Comparison of ENCODE assay signal across 8 cellular contexts in genomic region chr3:52685705-52686691, GRCh38. TPM values are rescaled to one million over a fixed set of nuclear protein-coding genes. Genes with fewer than 3 reads are reported as not detected.
DNase-seq lines count a peak whose midpoint lies in the region; ATAC-seq, FAIRE-seq and TF ChIP-seq lines count a peak whose summit lies in the region.

Gene GNL3, plus strand, starts transcription at chr3:52686032. Its CDS starts 61 bp downstream, at chr3:52686093.
Gene PBRM1, minus strand, starts transcription at chr3:52685913.

- H3K9me3 ChIP-seq in HepG2 (ENCODE audit: low read length) = no peaks in the 10 kb centered on the region

- no peak within 1 kb of the TSS for H2AFZ ChIP-seq in HepG2 (ENCODE audit: low read length)

- TF ChIP-seq CTCF in C4-2B (conservative IDR thresholded peaks at IDR 0.05) (no peak), HepG2 (CRISPR knock-in tag; IDR thresholded peaks at IDR 0.05) (peak; percentile 27)

- H3K79me2 ChIP-seq in HepG2 (ENCODE audit: insufficient read depth, low read length) = peaks cover 76% of the 10 kb centered on the region

- POLR2A ChIA-PET in HepG2 (lab: Yijun Ruan, JAX) = interaction anchor here (4.5 to 12.6 kb wide), 2 partner anchors 10 to 19 kb away, joined by 18 to 118 read pairs; partner anchors contain the start of genes GLT8D1 and SPCS1

- H3K4me2 ChIP-seq in HepG2 (ENCODE audit: low read depth, low read length) = peak within 1 kb of the TSS; percentile 94

- H3K27me3 ChIP-seq in HepG2 (ENCODE audit: control insufficient read depth in 1 of 2, insufficient read depth in 2 of 2, low read length in 2 of 2) = no peaks in the 10 kb centered on the region; a peak in 1 of 5 replicates

- peak; percentile 63 for ATAC-seq in GM19328 (IDR thresholded peaks at IDR 0.05; ENCODE audit: unreplicated experiment)
- ATAC-seq in HG03469 (IDR thresholded peaks at IDR 0.05; ENCODE audit: unreplicated experiment) = peak; percentile 62
- peak; percentile 77 for ATAC-seq in HepG2

- CTCF ChIA-PET in HepG2 (lab: Yijun Ruan, JAX; ENCODE audit: low intra/inter-chr PET ratio, low total read pairs) = no interaction called here

- peak within 1 kb of the TSS; percentile 99 for H3K9ac ChIP-seq in HepG2 (ENCODE audit: insufficient read depth, low read depth, low read length)

- peak within 1 kb of the TSS; percentile 79 to 96 (median 84) for H3K4me3 ChIP-seq in HepG2 (replicated peaks in 1 of 3; ENCODE audit: insufficient read depth in 1 of 3, low read depth in 2 of 3, low read length in 3 of 3)

- WGBS in HepG2 (ENCODE audit: low lambda C conversion rate) = under 1% methylated on average over 44 of the region's 82 CpGs

- peak; percentile 90 to 98 for TF ChIP-seq POLR2A in HepG2 (IDR thresholded peaks at IDR 0.05; ENCODE audit: insufficient read depth in 1 of 2, low read depth in 2 of 2, low read length in 2 of 2)

- intact Hi-C loops in HepG2 (cut with micrococcal nuclease; ENCODE audit: unreplicated experiment) = no loop called here

- H3K27ac ChIP-seq in C4-2B = peak within 1 kb of the TSS; percentile 93
- H3K27ac ChIP-seq in HepG2 (ENCODE audit: extremely low read length, insufficient read depth, low read length) = peak within 1 kb of the TSS; percentile 86

- BruUV-seq in HepG2 (replicated peaks; lab: Mats Ljungman, UMichigan) = TSS peak; percentile 63

- FAIRE-seq in HepG2 (lab: Jason Lieb, UNC) = peak; percentile 44

- H4K20me1 ChIP-seq in HepG2 (ENCODE audit: insufficient read depth, low read length) = peaks cover 13% of the 10 kb centered on the region

- H3K36me3 ChIP-seq in HepG2 (replicated peaks in 1 of 2; ENCODE audit: control insufficient read depth in 1 of 2, insufficient read depth in 2 of 2, low read length in 2 of 2) = peaks cover 18 to 38% of the 10 kb centered on the region in 2 experiments

- H3K4me1 ChIP-seq in HepG2 (ENCODE audit: insufficient read depth, low read length) = peaks cover 82% of the 10 kb centered on the region

- TF ChIP-seq RAD21 in HepG2 (CRISPR knock-in tag; IDR thresholded peaks at IDR 0.05) = peak; percentile 27; the same call in 1 of the 2 replicates

- TF ChIP-seq EP300 in HepG2 (IDR thresholded peaks at IDR 0.05; ENCODE audit: low read depth in 2 of 2, low read length in 2 of 2) (0 out of 4 replicates have a peak, but pooled peaks of 1 of the 2 experiments have one; percentile 4), HepG2 (CRISPR knock-in tag; IDR thresholded peaks at IDR 0.05; ENCODE audit: borderline replicate concordance) (peak; percentile 48)

- DNase-seq in NCI-H82 (lab: John Stamatoyannopoulos, UW) = peak; percentile 94
- peak; percentile 90 to 92 for DNase-seq in activated CD4-positive, alpha-beta T cell treated with anti-CD3 and anti-CD28 coated beads, Interleukin-2, amount 50 U/mL, for 48 hours
- DNase-seq in dermis blood vessel endothelial cell = peak; percentile 97
- peak; percentile 91 for DNase-seq in HepG2 (ENCODE audit: low spot score)
- peak; percentile 87 to 89 for DNase-seq in stimulated activated CD4-positive, alpha-beta T cell treated with anti-CD3 and anti-CD28 coated beads, Interleukin-2, amount 100 ng/mL, for 48 hours

- in situ Hi-C loops in HepG2 (cut with HindIII; ENCODE audit: extremely low pct_ligation_motif_present, low pct_unique_long_range_greater_than_20kb) = loop anchor here (10.0 kb wide), 1 partner anchor 231 kb away; the partner anchor contains the start of genes NISCH and TNNC1

TF ChIP-seq in HepG2, 621 proteins besides CTCF, POLR2A, EP300 and RAD21 (continues in another document):
- TF ChIP-seq MLXIP (CRISPR knock-in tag; IDR thresholded peaks at IDR 0.05; ENCODE audit: borderline replicate concordance) (no peak), PRPF4 (IDR thresholded peaks at IDR 0.05; ENCODE audit: low read depth, low read length, poor library complexity, severe bottlenecking) (no peak), MXI1 (IDR thresholded peaks at IDR 0.05; ENCODE audit: borderline replicate concordance, low read depth, low read length) (peak; percentile 99)

RNA-seq across cellular contexts. Expression of gene GNL3, which starts in this region (rescaled TPM):
- total RNA-seq in dermis blood vessel endothelial cell (113 and 135 TPM in 2 replicates), HepG2 (2016; rRNA removed; fragmentation: Illumina TruSeq; extraction: Trizol) (257 and 281 TPM in 2 replicates)
- 60.4 and 64.3 TPM in 2 replicates for total RNA-seq in HepG2 (2016; cell fraction: cytosol; rRNA removed; fragmentation: Illumina TruSeq; extraction: Trizol; ENCODE audit: low read depth)
- total RNA-seq in HepG2 (2016; cell fraction: insoluble cytoplasmic fraction; rRNA removed; fragmentation: Illumina TruSeq; extraction: Trizol) = 257 and 284 TPM in 2 replicates
- total RNA-seq in HepG2 (2016; cell fraction: membrane; rRNA removed; fragmentation: Illumina TruSeq; extraction: Trizol) = 76.1 and 91.0 TPM in 2 replicates
- total RNA-seq in HepG2 (2016; cell fraction: nucleus; rRNA removed; fragmentation: Illumina TruSeq; extraction: Trizol) = 252 and 273 TPM in 2 replicates
- polyA plus RNA-seq in HepG2 (2011; rRNA removed) = 91.7 and 129 TPM in 2 replicates
- polyA plus RNA-seq in HepG2 (2011; cell fraction: cytosol; rRNA removed) = 37.1 and 48.9 TPM in 2 replicates
- 185 and 204 TPM in 2 replicates for polyA plus RNA-seq in HepG2 (2011; cell fraction: nucleus; rRNA removed)
- polyA plus RNA-seq in HepG2 (2012) = 118 and 153 TPM in 2 replicates
- 27.6 and 27.7 TPM in 2 replicates for polyA plus RNA-seq in HepG2 (2016; cell fraction: cytosol; fragmentation: Illumina TruSeq; extraction: Trizol; ENCODE audit: low read depth)
- polyA plus RNA-seq in HepG2 (2016; cell fraction: insoluble cytoplasmic fraction; fragmentation: Illumina TruSeq; extraction: Trizol; ENCODE audit: low read depth) = 214 and 224 TPM in 2 replicates
- 41.7 and 44.4 TPM in 2 replicates for polyA plus RNA-seq in HepG2 (2016; cell fraction: membrane; fragmentation: Illumina TruSeq; extraction: Trizol; ENCODE audit: low read depth)
- 336 and 359 TPM in 2 replicates for polyA plus RNA-seq in HepG2 (2016; cell fraction: nucleus; fragmentation: Illumina TruSeq; extraction: Trizol; ENCODE audit: insufficient read depth, low read depth)
- polyA minus RNA-seq in HepG2 (2011; rRNA and poly(A)+ RNA removed; ENCODE audit: low replicate concordance) = 38.6 and 73.5 TPM in 2 replicates
- polyA minus RNA-seq in HepG2 (2011; cell fraction: cytosol; rRNA and poly(A)+ RNA removed) = 34.7 and 37.7 TPM in 2 replicates
- polyA minus RNA-seq in HepG2 (2011; cell fraction: nucleus; rRNA and poly(A)+ RNA removed) = 291 and 322 TPM in 2 replicates

RNA-seq across cellular contexts. Expression of gene PBRM1, which starts in this region (rescaled TPM):
- total RNA-seq in dermis blood vessel endothelial cell = 83.9 and 107 TPM in 2 replicates
- total RNA-seq in HepG2 (2016; rRNA removed; fragmentation: Illumina TruSeq; extraction: Trizol) = 33.2 and 47.0 TPM in 2 replicates
- total RNA-seq in HepG2 (2016; cell fraction: cytosol; rRNA removed; fragmentation: Illumina TruSeq; extraction: Trizol; ENCODE audit: low read depth) = 5.1 and 8.0 TPM in 2 replicates
- total RNA-seq in HepG2 (2016; cell fraction: insoluble cytoplasmic fraction; rRNA removed; fragmentation: Illumina TruSeq; extraction: Trizol) = 33.8 and 40.2 TPM in 2 replicates
- 13.4 and 13.8 TPM in 2 replicates for total RNA-seq in HepG2 (2016; cell fraction: membrane; rRNA removed; fragmentation: Illumina TruSeq; extraction: Trizol)
- 49.5 and 50.7 TPM in 2 replicates for total RNA-seq in HepG2 (2016; cell fraction: nucleus; rRNA removed; fragmentation: Illumina TruSeq; extraction: Trizol)
- 9.6 and 10.9 TPM in 2 replicates for polyA plus RNA-seq in HepG2 (2011; rRNA removed)
- 6.0 and 7.9 TPM in 2 replicates for polyA plus RNA-seq in HepG2 (2011; cell fraction: cytosol; rRNA removed)
- 15.1 and 15.8 TPM in 2 replicates for polyA plus RNA-seq in HepG2 (2011; cell fraction: nucleus; rRNA removed)
- 10.4 and 11.8 TPM in 2 replicates for polyA plus RNA-seq in HepG2 (2012)
- polyA plus RNA-seq in HepG2 (2016; cell fraction: cytosol; fragmentation: Illumina TruSeq; extraction: Trizol; ENCODE audit: low read depth) = 0.65 and 1.2 TPM in 2 replicates
- polyA plus RNA-seq in HepG2 (2016; cell fraction: insoluble cytoplasmic fraction; fragmentation: Illumina TruSeq; extraction: Trizol; ENCODE audit: low read depth) = 19.3 and 20.8 TPM in 2 replicates
- polyA plus RNA-seq in HepG2 (2016; cell fraction: membrane; fragmentation: Illumina TruSeq; extraction: Trizol; ENCODE audit: low read depth) = 1.9 and 2.1 TPM in 2 replicates
- polyA plus RNA-seq in HepG2 (2016; cell fraction: nucleus; fragmentation: Illumina TruSeq; extraction: Trizol; ENCODE audit: insufficient read depth, low read depth) = 22.8 and 26.1 TPM in 2 replicates
- polyA minus RNA-seq in HepG2 (2011; rRNA and poly(A)+ RNA removed; ENCODE audit: low replicate concordance) = 25.3 and 61.3 TPM in 2 replicates
- 22.6 and 23.7 TPM in 2 replicates for polyA minus RNA-seq in HepG2 (2011; cell fraction: cytosol; rRNA and poly(A)+ RNA removed)
- 57.8 and 69.2 TPM in 2 replicates for polyA minus RNA-seq in HepG2 (2011; cell fraction: nucleus; rRNA and poly(A)+ RNA removed)

Comparison
In these comparisons a context has a peak if more than half of its experiments do, and no peak if none do; other contexts are left out.
1. Peak in every context shown above with its lines: DNase-seq, ATAC-seq, H3K4me3 ChIP-seq and H3K27ac ChIP-seq.